8 cellular contexts compared by ENCODE assay signal in the genomic region with DNA sequence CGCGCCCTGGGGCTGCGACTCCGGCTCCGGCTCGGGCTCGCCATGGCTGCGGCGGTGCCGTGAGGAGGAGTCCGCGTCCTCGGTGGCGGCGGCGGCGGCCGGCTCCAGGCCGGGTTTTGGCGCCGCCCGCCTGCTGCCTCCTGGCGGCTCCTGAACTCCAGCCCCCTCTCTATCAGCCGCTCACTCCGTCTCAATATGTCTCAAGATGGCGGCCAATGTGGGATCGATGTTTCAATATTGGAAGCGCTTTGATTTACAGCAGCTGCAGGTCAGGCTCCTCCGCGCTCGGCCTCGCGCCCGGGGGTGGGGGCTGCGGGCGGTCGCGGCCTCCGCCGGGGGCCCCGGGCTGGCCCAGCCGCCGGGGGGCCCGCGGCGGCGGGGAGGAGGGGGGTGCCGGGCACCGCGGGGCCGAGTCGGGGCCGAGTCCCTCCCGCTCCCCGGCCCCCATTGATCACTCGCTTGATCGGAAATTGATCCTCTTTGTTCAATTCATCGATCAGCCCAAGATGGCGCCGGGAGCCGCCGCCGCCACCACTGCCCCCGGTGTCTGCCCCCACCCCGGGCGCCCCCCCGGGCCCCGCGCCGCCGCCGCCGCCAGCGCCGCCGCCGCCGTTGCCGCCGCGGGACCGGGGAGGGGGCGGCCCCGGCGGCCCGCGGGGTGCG. TPM values are rescaled to one million over a fixed set of nuclear protein-coding genes. Genes with fewer than 3 reads are reported as not detected.
DNase-seq lines count a peak whose midpoint lies in the region; ATAC-seq, FAIRE-seq and TF ChIP-seq lines count a peak whose summit lies in the region.

No MANE protein-coding gene starts in this region.

- H3K27ac ChIP-seq in left lung: peak overlapping the region; percentile 48 to 78

- H3K36me3 ChIP-seq in left lung: no peaks in the 10 kb centered on the region

- intact Hi-C loops in left lung (cut with DNase I): no loop called here

- no peak for TF ChIP-seq CTCF in left lung (IDR thresholded peaks at IDR 0.05)

- peak; percentile 46 for FAIRE-seq in GM18507 (lab: Jason Lieb, UNC)

- H3K9me3 ChIP-seq in left lung: no peaks in the 10 kb centered on the region

- ATAC-seq in HG03066 (IDR thresholded peaks at IDR 0.05; ENCODE audit: low read depth, unreplicated experiment) (peak; percentile 52), left lung (peak; percentile 55)

- peak; percentile 48 for DNase-seq in A172 (ENCODE audit: low spot score)
- peak; percentile 71 for DNase-seq in GM18507 (ENCODE audit: extremely low spot score, insufficient read length, low read depth)
- DNase-seq in NCI-H345 (lab: John Stamatoyannopoulos, UW): peak; percentile 75
- peak; percentile 66 for DNase-seq in activated CD4-positive, CD25-positive, alpha-beta regulatory T cell treated with anti-CD3 and anti-CD28 coated beads, Interleukin-2, amount 50 U/mL, for 72 hours
- peak; percentile 69 for DNase-seq in dedifferentiated amniotic fluid mesenchymal stem cell (ENCODE audit: extremely low spot score)
- peak; percentile 71 to 93 for DNase-seq in left lung
- DNase-seq in stimulated activated CD4-positive, alpha-beta T cell treated with anti-CD3 and anti-CD28 coated beads, Interleukin-2, amount 100 ng/mL, for 24 hours: peak; percentile 69 to 73

- H3K4me1 ChIP-seq in left lung: peaks cover 0 to 48% of the 10 kb centered on the region in 2 donors

- H3K27me3 ChIP-seq in left lung: no peaks in the 10 kb centered on the region

- peak overlapping the region; percentile 39 to 84 for H3K4me3 ChIP-seq in left lung

RNA-seq across cellular contexts. Expression of gene CUX1, which starts 1.5 kb away (rescaled TPM):
- total RNA-seq in A172 (2014; rRNA removed; shearing (Covaris generic)): 32.1 and 36.5 TPM in 2 replicates
- total RNA-seq in left lung: 100 to 1,000 TPM; 110 to 157 TPM

Comparison
In these comparisons a context has a peak if more than half of its experiments do, and no peak if none do; other contexts are left out.
1. Peak in every context shown above with its lines: DNase-seq, ATAC-seq, H3K4me3 ChIP-seq and H3K27ac ChIP-seq.